Comparison of ENCODE assay signal across 8 cellular contexts in genomic region chr21:7745100-7745450, GRCh38.
DNase-seq lines count a peak whose midpoint lies in the region; ATAC-seq lines count a peak whose summit lies in the region.
"Not testable (repeated sequence)": the region's sequence is repeated elsewhere in the genome, so short reads cannot be mapped to it uniquely, and the experiment has no call there.

No MANE protein-coding gene starts in this region.

- H3K9me3 Mint-ChIP-seq in activated CD8-positive, alpha-beta memory T cell treated with anti-CD3 and anti-CD28 coated beads, Interleukin-2, amount 10 ng/mL, durations not matched to agents 7 days and 5 days (ENCODE audit: low read depth): not testable (repeated sequence)

- H3K27me3 Mint-ChIP-seq in activated CD8-positive, alpha-beta memory T cell treated with anti-CD3 and anti-CD28 coated beads, Interleukin-2, amount 10 ng/mL, durations not matched to agents 7 days and 5 days: not testable (repeated sequence)

- not testable (repeated sequence) for DNase-seq in activated CD8-positive, alpha-beta memory T cell treated with anti-CD3 and anti-CD28 coated beads, Interleukin-2, amount 10 ng/mL, durations not matched to agents 7 days and 5 days; left colon; stimulated activated naive CD8-positive, alpha-beta T cell treated with anti-CD3 and anti-CD28 coated beads, Interleukin-15, Interleukin-2, amounts not matched to agents 100 U/mL and 50 U/mL, for 24 hours

- not testable (repeated sequence) for H3K36me3 Mint-ChIP-seq in activated CD8-positive, alpha-beta memory T cell treated with anti-CD3 and anti-CD28 coated beads, Interleukin-2, amount 10 ng/mL, durations not matched to agents 7 days and 5 days

- H3K4me1 Mint-ChIP-seq in activated CD8-positive, alpha-beta memory T cell treated with anti-CD3 and anti-CD28 coated beads, Interleukin-2, amount 10 ng/mL, durations not matched to agents 7 days and 5 days: not testable (repeated sequence)

- intact Hi-C loops in left colon (cut with DNase I, micrococcal nuclease): not testable (repeated sequence)

- CTCF ChIA-PET in activated CD8-positive, alpha-beta memory T cell treated with anti-CD3 and anti-CD28 coated beads, Interleukin-2, amount 10 ng/mL, durations not matched to agents 7 days and 5 days (lab: Charles Lee): not testable (repeated sequence)

- ATAC-seq in GM18508 (IDR thresholded peaks at IDR 0.05; ENCODE audit: insufficient read depth, unreplicated experiment): peak; percentile 34
- peak; percentile 58 for ATAC-seq in GM19397 (IDR thresholded peaks at IDR 0.05; ENCODE audit: unreplicated experiment)
- peak; percentile 47 for ATAC-seq in GM21786 (IDR thresholded peaks at IDR 0.05; ENCODE audit: unreplicated experiment)
- peak; percentile 87 for ATAC-seq in HG02981 (IDR thresholded peaks at IDR 0.05; ENCODE audit: unreplicated experiment)
- peak; percentile 51 for ATAC-seq in HG03457 (IDR thresholded peaks at IDR 0.05; ENCODE audit: unreplicated experiment)
- peak; percentile 87 for ATAC-seq in activated CD8-positive, alpha-beta memory T cell treated with anti-CD3 and anti-CD28 coated beads, Interleukin-2, amount 10 ng/mL, durations not matched to agents 7 days and 5 days
- peak; percentile 77 for ATAC-seq in left colon
- peak; percentile 82 for ATAC-seq in stimulated activated naive CD8-positive, alpha-beta T cell treated with anti-CD3 and anti-CD28 coated beads, Interleukin-15, Interleukin-2, amounts not matched to agents 100 U/mL and 50 U/mL, for 24 hours

- not testable (repeated sequence) for H3K4me3 Mint-ChIP-seq in activated CD8-positive, alpha-beta memory T cell treated with anti-CD3 and anti-CD28 coated beads, Interleukin-2, amount 10 ng/mL, durations not matched to agents 7 days and 5 days

- H3K27ac Mint-ChIP-seq in activated CD8-positive, alpha-beta memory T cell treated with anti-CD3 and anti-CD28 coated beads, Interleukin-2, amount 10 ng/mL, durations not matched to agents 7 days and 5 days: not testable (repeated sequence)

Comparison
In these comparisons a context has a peak if more than half of its experiments do, and no peak if none do; other contexts are left out.
1. ATAC-seq: peak in every context shown above with its lines; median percentile 87 in HG02981; 87 in activated CD8-positive, alpha-beta memory T cell treated with anti-CD3 and anti-CD28 coated beads, Interleukin-2, amount 10 ng/mL, durations not matched to agents 7 days and 5 days; 82 in stimulated activated naive CD8-positive, alpha-beta T cell treated with anti-CD3 and anti-CD28 coated beads, Interleukin-15, Interleukin-2, amounts not matched to agents 100 U/mL and 50 U/mL, for 24 hours; 77 in left colon; 58 in GM19397; 51 in HG03457; 47 in GM21786; 34 in GM18508.